ENCODE assay signal across 19 cellular contexts in genomic region chr1:14725641-14726213, GRCh38.
DNase-seq lines count a peak whose midpoint lies in the region; TF ChIP-seq lines count a peak whose summit lies in the region.
"Had no signal": no experiment of that assay in that cellular context is flagged by ENCODE, and none has a peak within 500 bp of the region (broad histone marks: within the 10 kb centered on the region; RNA-seq: fewer than 3 reads in every experiment).

No MANE protein-coding gene starts in this region.

- no peak overlapping the region for H3K4ac ChIP-seq in H9 (ENCODE audit: low read depth, low read length)
- no peak overlapping the region for H3K4ac ChIP-seq in neuronal stem cell (ENCODE audit: low read length)

- H3K27ac ChIP-seq in H9 (ENCODE audit: insufficient read length, low read depth, low read length), result no peak overlapping the region
- H3K27ac ChIP-seq in endodermal cell (ENCODE audit: low read depth, low read length), result no peak overlapping the region
- peak overlapping the region; percentile 15 for H3K27ac ChIP-seq in neuronal stem cell (replicated peaks; ENCODE audit: low read length)
- H3K27ac ChIP-seq: RWPE1, SK-N-MC had no signal

- H3K23ac ChIP-seq in H9 (ENCODE audit: insufficient read length, low read depth, low read length), result no peak overlapping the region
- no peak overlapping the region for H3K23ac ChIP-seq in neuronal stem cell (ENCODE audit: low read depth, low read length, poor library complexity)

- H2BK12ac ChIP-seq in H9 (ENCODE audit: insufficient read length, low read depth, low read length), result no peak overlapping the region
- H2BK12ac ChIP-seq in neuronal stem cell (ENCODE audit: low read length), result no peak overlapping the region

- H3K9me3 ChIP-seq in H9 (ENCODE audit: control insufficient read depth, low read depth, low read length) (no peaks in the 10 kb centered on the region), endodermal cell (ENCODE audit: control insufficient read depth, low read length) (no peaks in the 10 kb centered on the region), neuronal stem cell (replicated peaks in 1 of 2; ENCODE audit: control insufficient read depth in 2 of 2, insufficient read depth in 1 of 2, low read depth in 1 of 2, low read length in 2 of 2) (peaks cover 0 to 7% of the 10 kb centered on the region in 2 donors)

- H2AFZ ChIP-seq in H9 (ENCODE audit: low read length) (no peak overlapping the region), neuronal stem cell (ENCODE audit: low read length) (no peak overlapping the region)

- no peaks in the 10 kb centered on the region for H3K27me3 ChIP-seq in H9 (ENCODE audit: insufficient read depth, low read length)
- no peaks in the 10 kb centered on the region for H3K27me3 ChIP-seq in endodermal cell (ENCODE audit: control insufficient read depth, insufficient read depth, low read length, poor library complexity, severe bottlenecking)
- no peaks in the 10 kb centered on the region for H3K27me3 ChIP-seq in neuronal stem cell (ENCODE audit: control insufficient read depth in 3 of 3, insufficient read depth in 3 of 3, low read depth in 1 of 3, low read length in 3 of 3)

- H3K18ac ChIP-seq in H9 (ENCODE audit: insufficient read length, low read depth, low read length), result no peak overlapping the region
- H3K18ac ChIP-seq in neuronal stem cell (ENCODE audit: low read length), result no peak overlapping the region

- CTCF ChIA-PET in MCF 10A (lab: Yijun Ruan, JAX), result interaction anchor here (0.6 kb wide), 1 partner anchor 9 kb away, joined by 3 read pairs; no protein-coding TSS in a partner anchor

- WGBS in H9 (ENCODE audit: extremely low coverage, insufficient read length, low lambda C conversion rate), result no CpG with 5 or more reads among the region's 4 CpGs
- 34 to 48% methylated on average over 3 to 4 of the region's 4 CpGs for WGBS in endodermal cell (ENCODE audit: insufficient coverage in 1 of 2, insufficient read length in 1 of 2), 2 experiments
- WGBS in neuronal stem cell (ENCODE audit: extremely low coverage in 2 of 2, insufficient read length in 2 of 2, insufficient replicate concordance in 1 of 2), 2 donors, result no CpG with 5 or more reads among the region's 4 CpGs

- H2BK15ac ChIP-seq in H9 (ENCODE audit: low read depth, low read length), result no peak overlapping the region
- no peak overlapping the region for H2BK15ac ChIP-seq in neuronal stem cell (ENCODE audit: low read length)

- no peak overlapping the region for H2BK20ac ChIP-seq in H9 (ENCODE audit: low read depth, low read length, poor library complexity, severe bottlenecking)

- no TSS peak for BruUV-seq in MCF 10A (replicated peaks; lab: Mats Ljungman, UMichigan)

- H3K9me3 Mint-ChIP-seq in H9 (peaks cover 0 to 3% of the 10 kb centered on the region in 2 experiments; a peak in 1 of 5 replicates), endodermal cell (no peaks in the 10 kb centered on the region), immature natural killer cell (peaks cover 0 to 1% (median 0%) of the 10 kb centered on the region in 6 donors), MCF 10A (ENCODE audit: unreplicated experiment) (no peaks in the 10 kb centered on the region)

- no peak overlapping the region; the same call in 1 of the 2 replicates for H3K14ac ChIP-seq in H9 (ENCODE audit: insufficient read depth, low read length)
- no peak overlapping the region for H3K14ac ChIP-seq in neuronal stem cell (ENCODE audit: low read length)

- H4K5ac ChIP-seq in H9 (ENCODE audit: insufficient read length, low read depth, low read length), result no peak overlapping the region

- peaks cover 16% of the 10 kb centered on the region for H3K27me3 Mint-ChIP-seq in H9 (ENCODE audit: low read depth)
- H3K27me3 Mint-ChIP-seq in endodermal cell (ENCODE audit: insufficient read depth), result no peaks in the 10 kb centered on the region
- H3K27me3 Mint-ChIP-seq in immature natural killer cell (ENCODE audit: low read depth in 3 of 3), result peaks cover 0 to 1% (median 1%) of the 10 kb centered on the region in 3 donors
- H3K27me3 Mint-ChIP-seq in MCF 10A (ENCODE audit: insufficient read depth, unreplicated experiment), result no peaks in the 10 kb centered on the region

- no peaks in the 10 kb centered on the region for H3K79me2 ChIP-seq in H9 (ENCODE audit: insufficient read depth, low read length)

- H3K4me1 ChIP-seq in H9 (ENCODE audit: insufficient read depth, low read length), result peaks cover 8% of the 10 kb centered on the region; the same call in 1 of the 2 replicates
- H3K4me1 ChIP-seq in endodermal cell (ENCODE audit: control insufficient read depth, insufficient read depth, low read length), result peaks cover 3% of the 10 kb centered on the region
- peaks cover 0 to 24% of the 10 kb centered on the region in 2 donors for H3K4me1 ChIP-seq in neuronal stem cell (ENCODE audit: control insufficient read depth in 2 of 2, insufficient read depth in 1 of 2, low read depth in 1 of 2, low read length in 2 of 2)

- H3K27ac Mint-ChIP-seq in H9 (no peak overlapping the region), endodermal cell (peak overlapping the region; percentile 58), immature natural killer cell (no peak overlapping the region), MCF 10A (ENCODE audit: low read depth, unreplicated experiment) (no peak overlapping the region)
- H3K27ac Mint-ChIP-seq: CD4-positive, CD25-positive, alpha-beta regulatory T cell; HFFc6 had no signal

- no peaks in the 10 kb centered on the region for H3K36me3 ChIP-seq in endodermal cell (ENCODE audit: control insufficient read depth, insufficient read depth, low read length)
- H3K36me3 ChIP-seq in neuronal stem cell (replicated peaks in 1 of 2; ENCODE audit: control insufficient read depth in 2 of 2, insufficient read depth in 2 of 2, low read length in 2 of 2), result peaks cover 0 to 20% of the 10 kb centered on the region in 2 donors

- H3K56ac ChIP-seq in H9 (ENCODE audit: insufficient read length, low read depth, low read length), result no peak overlapping the region

- no peak overlapping the region for H3K4me3 Mint-ChIP-seq in H9
- no peak overlapping the region for H3K4me3 Mint-ChIP-seq in endodermal cell
- no peak overlapping the region for H3K4me3 Mint-ChIP-seq in immature natural killer cell
- no peak overlapping the region for H3K4me3 Mint-ChIP-seq in MCF 10A (ENCODE audit: unreplicated experiment)
- H3K4me3 Mint-ChIP-seq: CD4-positive, CD25-positive, alpha-beta regulatory T cell; HFFc6 had no signal

- H3K36me3 Mint-ChIP-seq in H9 (ENCODE audit: insufficient read depth in 1 of 3, low read depth in 3 of 3) (peaks cover 0 to 6% (median 0%) of the 10 kb centered on the region in 3 experiments; a peak in 1 of 7 replicates), endodermal cell (ENCODE audit: low read depth) (peaks cover 2% of the 10 kb centered on the region), immature natural killer cell (no peaks in the 10 kb centered on the region), MCF 10A (ENCODE audit: insufficient read depth, unreplicated experiment) (no peaks in the 10 kb centered on the region)
- H3K36me3 Mint-ChIP-seq: CD4-positive, CD25-positive, alpha-beta regulatory T cell had no signal

- intact Hi-C loops in MCF 10A (cut with micrococcal nuclease), result no loop called here

- no peak overlapping the region for H3K4me2 ChIP-seq in H9 (ENCODE audit: insufficient read depth, insufficient read length, low read length)
- no peak overlapping the region for H3K4me2 ChIP-seq in neuronal stem cell (ENCODE audit: insufficient read depth, low read length, poor library complexity, severe bottlenecking)

- no peak overlapping the region for H3T11ph ChIP-seq in H9 (ENCODE audit: low read length)

- no peaks in the 10 kb centered on the region for H4K20me1 ChIP-seq in H9 (ENCODE audit: control insufficient read depth, insufficient read depth, insufficient read length)

- H3K9ac ChIP-seq in H9 (ENCODE audit: extremely low read depth, insufficient read length, low read length) (no peak overlapping the region), endodermal cell (ENCODE audit: extremely low read depth, low read length, poor library complexity, severe bottlenecking) (no peak overlapping the region), neuronal stem cell (ENCODE audit: low read depth, low read length, poor library complexity) (no peak overlapping the region)

- H2BK120ac ChIP-seq in H9 (ENCODE audit: low read depth, low read length, poor library complexity, severe bottlenecking) (no peak overlapping the region), neuronal stem cell (ENCODE audit: low read depth, low read length) (no peak overlapping the region)

- H3K4me1 Mint-ChIP-seq in H9, result peaks cover 47 to 55% of the 10 kb centered on the region in 2 experiments
- peaks cover 38% of the 10 kb centered on the region for H3K4me1 Mint-ChIP-seq in endodermal cell
- no peaks in the 10 kb centered on the region for H3K4me1 Mint-ChIP-seq in immature natural killer cell
- H3K4me1 Mint-ChIP-seq in MCF 10A (ENCODE audit: insufficient read depth, unreplicated experiment), result no peaks in the 10 kb centered on the region
- H3K4me1 Mint-ChIP-seq: CD4-positive, CD25-positive, alpha-beta regulatory T cell had no signal

- H2BK5ac ChIP-seq in H9 (ENCODE audit: insufficient read length, low read length), result no peak overlapping the region
- no peak overlapping the region for H2BK5ac ChIP-seq in neuronal stem cell (ENCODE audit: low read length)

- H3K4me3 ChIP-seq in endodermal cell (ENCODE audit: low read length) (no peak overlapping the region), neuronal stem cell (ENCODE audit: low read length in 2 of 2) (peak overlapping the region in 1 of 2 donors; percentile 35)
- H3K4me3 ChIP-seq: SK-N-MC had no signal

- H4K91ac ChIP-seq in H9 (ENCODE audit: insufficient read length, low read depth, low read length), result no peak overlapping the region
- no peak overlapping the region for H4K91ac ChIP-seq in neuronal stem cell (ENCODE audit: low read depth, low read length, poor library complexity)

- no peaks in the 10 kb centered on the region for H3K79me1 ChIP-seq in H9 (ENCODE audit: insufficient read depth, low read depth, low read length, poor library complexity, severe bottlenecking)
- no peaks in the 10 kb centered on the region for H3K79me1 ChIP-seq in neuronal stem cell (ENCODE audit: low read depth, low read length)

- DNase-seq in H9 (peak; percentile 83), NCI-H1694 treated with DMSO at 0.1 percent for 48 hours (lab: John Stamatoyannopoulos, UW) (peak; percentile 36), endodermal cell (peak; percentile 94), neuronal stem cell (ENCODE audit: low spot score) (no peak), immature natural killer cell (no peak), MCF 10A (ENCODE audit: unreplicated experiment) (no peak), NK-92 (lab: John Stamatoyannopoulos, UW; ENCODE audit: unreplicated experiment) (no peak)
- DNase-seq: CD4-positive, CD25-positive, alpha-beta regulatory T cell; DMS79; GOT3; HFFc6; KBM-7; NCI-H1092; NCI-H2081; NCI-H524 treated with DMSO at 0.1 percent for 48 hours; SHP77 treated with DMSO at 0.1 percent for 48 hours; SW 1271 had no signal

- no peaks in the 10 kb centered on the region for H3K23me2 ChIP-seq in H9 (ENCODE audit: insufficient read length, low read depth, low read length, poor library complexity, severe bottlenecking)

- POLR2A ChIA-PET in MCF 10A (lab: Yijun Ruan, JAX), result interaction anchor here (0.6 kb wide), 1 partner anchor 157 kb away, joined by 3 read pairs; no protein-coding TSS in a partner anchor

- H4K8ac ChIP-seq in H9 (replicated peaks; ENCODE audit: insufficient read length, low read depth, low read length) (no peak overlapping the region), neuronal stem cell (ENCODE audit: low read depth, low read length) (no peak overlapping the region)

- H2AK5ac ChIP-seq in H9 (ENCODE audit: insufficient read length, low read length) (no peak overlapping the region), neuronal stem cell (ENCODE audit: low read depth, low read length) (no peak overlapping the region)

- TF ChIP-seq CTCF in H9 (conservative IDR thresholded peaks at IDR 0.05) (no peak), endodermal cell (conservative IDR thresholded peaks at IDR 0.05) (no peak), MCF 10A (IDR thresholded peaks at IDR 0.05; ENCODE audit: unreplicated experiment) (no peak)

Comparison
In these comparisons a context has a peak if more than half of its experiments do, and no peak if none do; other contexts are left out.
1. DNase-seq: peak in H9 (single experiment), NCI-H1694 treated with DMSO at 0.1 percent for 48 hours (single experiment) and endodermal cell (single experiment); none in neuronal stem cell (single experiment), immature natural killer cell (0 of 3), MCF 10A (single experiment) and NK-92 (single experiment).